25 cellular contexts compared by ENCODE assay signal in genomic region chr2:13335862-13336535, GRCh38.
"Had no signal": no experiment of that assay in that cellular context is flagged by ENCODE, and none has a peak within 500 bp of the region (broad histone marks: within the 10 kb centered on the region; RNA-seq: fewer than 3 reads in every experiment).

No MANE protein-coding gene starts in this region.

- H3K4me3 Mint-ChIP-seq: memory B cell; natural killer cell; stimulated activated memory B cell treated with anti-CD40 and anti-IgM and Interleukin-4, amounts not matched to agents 10 μg/mL and 1 μg/mL and 100 μg/mL, for 72 hours; type B pancreatic cell had no signal

- H3K27ac Mint-ChIP-seq: memory B cell; natural killer cell; stimulated activated memory B cell treated with anti-CD40 and anti-IgM and Interleukin-4, amounts not matched to agents 10 μg/mL and 1 μg/mL and 100 μg/mL, for 72 hours; type B pancreatic cell had no signal

- H3K27me3 ChIP-seq: esophagus muscularis mucosa, foreskin keratinocyte, gastroesophageal sphincter, heart right ventricle, pancreas, right atrium auricular region, sigmoid colon, testis, tibial artery had no signal

- H3K4me1 ChIP-seq: esophagus muscularis mucosa, foreskin keratinocyte, gastroesophageal sphincter, heart right ventricle, pancreas, right atrium auricular region, sigmoid colon, testis, tibial artery had no signal

- H3K4me3 ChIP-seq: coronary artery, esophagus muscularis mucosa, gastroesophageal sphincter, heart right ventricle, lung, pancreas, right atrium auricular region, sigmoid colon, testis, tibial artery had no signal

- H3K27ac ChIP-seq: coronary artery, esophagus muscularis mucosa, foreskin keratinocyte, gastroesophageal sphincter, heart right ventricle, pancreas, right atrium auricular region, sigmoid colon, testis, tibial artery had no signal

- H3K9me3 ChIP-seq: gastroesophageal sphincter, pancreas, sigmoid colon, testis, tibial artery had no signal

- H3K27me3 Mint-ChIP-seq: memory B cell; stimulated activated memory B cell treated with anti-CD40 and anti-IgM and Interleukin-4, amounts not matched to agents 10 μg/mL and 1 μg/mL and 100 μg/mL, for 72 hours; type B pancreatic cell had no signal

- H3K9me3 Mint-ChIP-seq: type B pancreatic cell had no signal

- ATAC-seq: foreskin keratinocyte; gastroesophageal sphincter; heart right ventricle; left lobe of liver; natural killer cell; stimulated activated memory B cell treated with anti-CD40 and anti-IgM and Interleukin-4, amounts not matched to agents 10 μg/mL and 1 μg/mL and 100 μg/mL, for 72 hours; stimulated activated naive CD8-positive, alpha-beta T cell treated with anti-CD3 and anti-CD28 coated beads, Interleukin-15, Interleukin-2, amounts not matched to agents 100 U/mL and 50 U/mL, for 24 hours had no signal

- DNase-seq: dermis blood vessel endothelial cell; effector memory CD4-positive, alpha-beta T cell; foreskin keratinocyte; glutamatergic neuron; heart right ventricle; hippocampal formation; natural killer cell; occipital lobe; pancreas; sigmoid colon; stimulated activated CD4-positive, alpha-beta T cell treated with anti-CD3 and anti-CD28 coated beads, Interleukin-2, amount 100 ng/mL, for 24 hours; stimulated activated CD4-positive, alpha-beta T cell treated with anti-CD3 and anti-CD28 coated beads, Interleukin-4, amount 100 ng/mL, for 4 hours; stimulated activated naive CD8-positive, alpha-beta T cell treated with anti-CD3 and anti-CD28 coated beads, Interleukin-15, Interleukin-2, amounts not matched to agents 100 U/mL and 50 U/mL, for 24 hours; substantia nigra; testis; tibial artery had no signal

- H3K36me3 ChIP-seq: esophagus muscularis mucosa, gastroesophageal sphincter, heart right ventricle, pancreas, right atrium auricular region, sigmoid colon, tibial artery had no signal

- H3K36me3 Mint-ChIP-seq: memory B cell; natural killer cell; stimulated activated memory B cell treated with anti-CD40 and anti-IgM and Interleukin-4, amounts not matched to agents 10 μg/mL and 1 μg/mL and 100 μg/mL, for 72 hours; type B pancreatic cell had no signal

- H3K4me1 Mint-ChIP-seq: memory B cell; natural killer cell; stimulated activated memory B cell treated with anti-CD40 and anti-IgM and Interleukin-4, amounts not matched to agents 10 μg/mL and 1 μg/mL and 100 μg/mL, for 72 hours had no signal
